ENCODE assay signal across 1 cellular context in the genomic region with DNA sequence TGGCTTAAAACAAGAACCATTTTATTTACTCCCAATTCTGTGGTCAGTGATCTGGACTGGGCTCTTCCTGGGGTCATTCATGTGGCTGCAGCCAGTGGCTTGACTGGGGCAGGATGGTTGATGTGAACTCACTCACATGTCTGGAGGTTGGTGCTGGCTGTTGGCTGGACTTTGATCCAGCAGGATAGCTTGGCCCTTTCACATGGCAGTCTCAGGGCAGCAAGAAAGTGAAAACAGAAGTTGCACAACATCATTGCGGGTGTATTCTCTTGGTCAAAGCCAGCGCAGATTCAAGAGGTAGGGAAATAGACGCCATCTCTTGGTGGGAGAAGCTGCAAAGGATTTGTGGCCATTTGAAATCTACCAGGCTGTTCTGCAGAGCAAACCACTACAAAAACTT.
TF ChIP-seq lines count a peak whose summit lies in the region.

No MANE protein-coding gene starts in this region.

TF ChIP-seq in K562, 482 proteins besides CTCF, POLR2A, EP300 and RAD21:
- TF ChIP-seq SOX6 (IDR thresholded peaks at IDR 0.05) (no peak), CEBPB (tag; IDR thresholded peaks at IDR 0.05) (peak; percentile 67), CEBPG (CRISPR knock-in tag; IDR thresholded peaks at IDR 0.05) (no peak), CEBPG (tag; conservative IDR thresholded peaks at IDR 0.05 in 1 of 2, IDR thresholded peaks at IDR 0.05 in 1 of 2) (peak in 1 of 2 experiments; percentile 79; a peak in 2 of 4 replicates)
